1 cellular context compared by ENCODE assay signal in the genomic region with DNA sequence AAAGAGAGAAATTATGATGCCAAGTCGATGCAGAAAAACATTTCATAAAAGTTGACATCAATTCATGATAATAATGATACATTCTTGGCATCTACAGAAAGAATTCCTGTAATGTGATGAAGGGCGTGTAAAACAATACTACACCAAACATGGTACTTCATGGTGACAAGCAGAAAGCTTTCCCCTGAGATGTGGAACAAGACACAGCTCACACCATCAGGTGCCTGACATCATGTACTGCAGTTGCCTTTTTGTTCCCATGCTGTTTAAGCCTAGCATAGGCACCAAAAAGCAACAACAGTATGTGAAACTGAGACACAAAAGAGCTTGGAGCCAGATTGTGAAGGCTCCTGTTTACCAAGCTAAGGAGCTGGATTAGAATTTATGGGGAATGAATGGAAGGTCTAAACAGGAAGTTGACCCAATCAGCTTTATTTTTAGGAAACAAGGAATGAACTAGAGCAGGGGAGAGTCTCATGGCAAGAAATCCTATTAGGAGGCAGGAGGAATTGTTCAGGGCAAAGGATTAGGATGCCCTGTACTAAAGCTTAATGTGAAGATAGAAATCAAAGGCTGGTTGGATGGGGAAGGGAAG.
TF ChIP-seq lines count a peak whose summit lies in the region.

No MANE protein-coding gene starts in this region.

TF ChIP-seq in H1, 55 proteins besides CTCF, POLR2A, EP300 and RAD21 (continued from another document):
- TF ChIP-seq ASH2L (IDR thresholded peaks at IDR 0.05; ENCODE audit: low read length), result no peak
- TF ChIP-seq CREB1 (IDR thresholded peaks at IDR 0.05), result no peak
- no peak for TF ChIP-seq RXRA (IDR thresholded peaks at IDR 0.05; ENCODE audit: insufficient read depth, low read depth, low read length)
- no peak for TF ChIP-seq POLR2AphosphoS5 (IDR thresholded peaks at IDR 0.05; ENCODE audit: low read depth, low read length)
